In genomic region chr6:99219788-99220187, GRCh38 we compare ENCODE assay signal across 9 cellular contexts.
DNase-seq lines count a peak whose midpoint lies in the region; ATAC-seq, FAIRE-seq and TF ChIP-seq lines count a peak whose summit lies in the region.
"Had no signal": no experiment of that assay in that cellular context is flagged by ENCODE, and none has a peak within 500 bp of the region (broad histone marks: within the 10 kb centered on the region; RNA-seq: fewer than 3 reads in every experiment).

No MANE protein-coding gene starts in this region.

- no peak overlapping the region for H3K4me3 Mint-ChIP-seq in natural killer cell

- no peaks in the 10 kb centered on the region for H3K9me3 Mint-ChIP-seq in natural killer cell

- H3K36me3 ChIP-seq in GM06990 (ENCODE audit: control insufficient read depth, insufficient read depth, low read length) = no peaks in the 10 kb centered on the region
- no peaks in the 10 kb centered on the region for H3K36me3 ChIP-seq in hepatocyte (replicated peaks; ENCODE audit: insufficient read depth, low read depth)
- H3K36me3 ChIP-seq in GM23248 (ENCODE audit: low read depth) = no peaks in the 10 kb centered on the region

- TF ChIP-seq CTCF in GM06990 (IDR thresholded peaks at IDR 0.05; ENCODE audit: insufficient read depth, low read length, poor library complexity, severe bottlenecking) = peak; percentile 52
- TF ChIP-seq CTCF in hepatocyte (IDR thresholded peaks at IDR 0.05; ENCODE audit: poor library complexity) = no peak
- no peak for TF ChIP-seq CTCF in natural killer cell (IDR thresholded peaks at IDR 0.05)

- no peak for FAIRE-seq in frontal cortex (lab: Jason Lieb, UNC)
- FAIRE-seq: islet of Langerhans had no signal

- WGBS in hepatocyte (ENCODE audit: low lambda C conversion rate, missing lambda C conversion rate) = 14% methylated on average over 4 of the region's 4 CpGs
- 16 to 18% methylated on average over 4 of the region's 4 CpGs for WGBS in GM23248 (ENCODE audit: low coverage in 1 of 2, low lambda C conversion rate in 2 of 2, missing lambda C conversion rate in 2 of 2), 2 experiments

- no peak overlapping the region for H3K9ac ChIP-seq in GM23248

- no peaks in the 10 kb centered on the region for H3K4me1 Mint-ChIP-seq in natural killer cell

- H3K9me3 ChIP-seq in hepatocyte (ENCODE audit: low read depth) = no peaks in the 10 kb centered on the region
- no peaks in the 10 kb centered on the region for H3K9me3 ChIP-seq in GM23248 (ENCODE audit: low read depth)

- H4K20me1 ChIP-seq in hepatocyte (ENCODE audit: insufficient read depth, poor library complexity, severe bottlenecking) = no peaks in the 10 kb centered on the region
- H4K20me1 ChIP-seq in GM23248 (ENCODE audit: insufficient read depth) = no peaks in the 10 kb centered on the region

- in situ Hi-C loops in GM23248 (cut with MboI) = no loop called here

- H2AFZ ChIP-seq in hepatocyte (no peak overlapping the region), GM23248 (no peak overlapping the region)

- H3K4me2 ChIP-seq in hepatocyte (no peak overlapping the region), GM23248 (ENCODE audit: unreplicated experiment) (no peak overlapping the region)

- no peak overlapping the region for H3K4me3 ChIP-seq in GM06990 (replicated peaks; ENCODE audit: low read depth, low read length)
- no peak overlapping the region for H3K4me3 ChIP-seq in hepatocyte
- H3K4me3 ChIP-seq in GM23248 = no peak overlapping the region

- no peaks in the 10 kb centered on the region for H3F3A ChIP-seq in GM23248 (ENCODE audit: insufficient read depth)

- no peaks in the 10 kb centered on the region for H3K27me3 Mint-ChIP-seq in natural killer cell (ENCODE audit: low read depth in 2 of 2)

- H3K79me2 ChIP-seq in hepatocyte (no peaks in the 10 kb centered on the region), GM23248 (ENCODE audit: insufficient read depth) (no peaks in the 10 kb centered on the region)

- H3K36me3 Mint-ChIP-seq in natural killer cell = no peaks in the 10 kb centered on the region

- H3K4me1 ChIP-seq in hepatocyte (ENCODE audit: insufficient read depth) (no peaks in the 10 kb centered on the region), GM23248 (ENCODE audit: insufficient read depth) (no peaks in the 10 kb centered on the region)

- DNase-seq in GM06990 (ENCODE audit: extremely low read depth, insufficient read length) = no peak
- peak; percentile 49 for DNase-seq in hepatocyte (ENCODE audit: low spot score)
- no peak for DNase-seq in GM23248
- no peak for DNase-seq in mucosa of gallbladder (ENCODE audit: low spot score)
- DNase-seq in frontal cortex (ENCODE audit: low spot score in 2 of 2) = no peak
- no peak for DNase-seq in natural killer cell

- intact Hi-C loops in natural killer cell (cut with micrococcal nuclease) = no loop called here

- H3K27me3 ChIP-seq in GM06990 (replicated peaks; ENCODE audit: control insufficient read depth, insufficient read depth, low read length) (peaks cover 2% of the 10 kb centered on the region; the same call in 1 of the 2 replicates), hepatocyte (no peaks in the 10 kb centered on the region), GM23248 (replicated peaks; ENCODE audit: insufficient read depth) (no peaks in the 10 kb centered on the region)

- ATAC-seq in GM21367 (IDR thresholded peaks at IDR 0.05; ENCODE audit: unreplicated experiment) = peak; percentile 89
- ATAC-seq in HG03520 (IDR thresholded peaks at IDR 0.05; ENCODE audit: unreplicated experiment) = peak; percentile 89
- ATAC-seq in natural killer cell = no peak

- no peaks in the 10 kb centered on the region for H3K9me2 ChIP-seq in hepatocyte (replicated peaks; ENCODE audit: insufficient read depth)
- H3K9me2 ChIP-seq in GM23248 (ENCODE audit: insufficient read depth) = no peaks in the 10 kb centered on the region

- no peak overlapping the region for H3K27ac Mint-ChIP-seq in natural killer cell

- H3K27ac ChIP-seq in hepatocyte (no peak overlapping the region), GM23248 (no peak overlapping the region)

Comparison
In these comparisons a context has a peak if more than half of its experiments do, and no peak if none do; other contexts are left out.
1. ATAC-seq: peak in GM21367 (single experiment) and HG03520 (single experiment); none in natural killer cell (0 of 3).